Comparison of ENCODE assay signal across 21 cellular contexts in the genomic region with DNA sequence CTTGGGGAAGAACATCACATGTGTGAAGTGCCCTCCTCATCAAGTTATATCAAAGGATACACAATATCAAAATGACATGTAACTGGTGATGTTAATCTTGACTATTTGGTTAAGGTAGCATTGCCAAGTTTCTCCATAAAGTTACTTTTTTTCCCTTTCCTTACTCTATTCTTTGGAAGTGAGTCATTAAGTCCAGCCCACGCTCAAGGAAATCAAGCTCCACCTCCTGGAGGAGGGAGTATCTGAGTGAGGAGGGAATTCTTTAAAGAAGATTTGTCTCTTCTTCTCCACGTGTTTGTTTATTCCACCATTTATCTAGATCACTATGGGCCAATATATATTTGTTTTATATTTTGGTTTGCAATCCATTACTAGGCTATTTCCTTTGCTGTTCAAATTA. TPM values are rescaled to one million over a fixed set of nuclear protein-coding genes. Genes with fewer than 3 reads are reported as not detected.
DNase-seq lines count a peak whose midpoint lies in the region; ATAC-seq, FAIRE-seq and TF ChIP-seq lines count a peak whose summit lies in the region.
"Had no signal": no experiment of that assay in that cellular context is flagged by ENCODE, and none has a peak within 500 bp of the region (broad histone marks: within the 10 kb centered on the region; RNA-seq: fewer than 3 reads in every experiment).

No MANE protein-coding gene starts in this region.

- peaks cover 6% of the 10 kb centered on the region; the same call in 1 of the 2 replicates for H3K4me1 Mint-ChIP-seq in HFFc6 (ENCODE audit: low read depth)
- H3K4me1 Mint-ChIP-seq in endothelial cell (ENCODE audit: unreplicated experiment): no peaks in the 10 kb centered on the region
- H3K4me1 Mint-ChIP-seq: central memory CD8-positive, alpha-beta T cell; IgD-negative memory B cell had no signal

- no TSS peak for BruUV-seq in K562 (replicated peaks; lab: Mats Ljungman, UMichigan)

- H3K36me3 Mint-ChIP-seq in HFFc6 (ENCODE audit: low read depth): no peaks in the 10 kb centered on the region
- no peaks in the 10 kb centered on the region for H3K36me3 Mint-ChIP-seq in endothelial cell (ENCODE audit: low read depth, unreplicated experiment)
- H3K36me3 Mint-ChIP-seq: activated naive CD4-positive, alpha-beta T cell treated with anti-CD3 and anti-CD28 coated beads, Interleukin-2, amount 50 U/mL, for 72 hours; IgD-negative memory B cell had no signal

- FAIRE-seq in K562 (lab: Jason Lieb, UNC): peak; percentile 19
- FAIRE-seq: GM19239 had no signal

- DNase-seq in AG08395 (ENCODE audit: low spot score) (peak; percentile 31), HFFc6 (peak; percentile 48), K562 (ENCODE audit: extremely low read depth in 1 of 4, low spot score in 3 of 4) (peak in 1 of 4 experiments; percentile 7), glomerular visceral epithelial cell (ENCODE audit: extremely low spot score) (peak; percentile 28), Peyer's patch (no peak), WERI-Rb-1 (no peak), HuH-7 (ENCODE audit: low spot score) (no peak), endothelial cell (ENCODE audit: low spot score) (no peak)
- DNase-seq: activated T-cell treated with anti-CD3 and anti-CD28 coated beads for 4 hours; AML-193; NCI-H1048; NCI-H2171; NCI-H774; nephron progenitor cell; PC-9; stimulated activated CD4-positive, alpha-beta T cell treated with anti-CD3 and anti-CD28 coated beads, Interleukin-12 subunit alpha, Interleukin-12 subunit beta, amount 100 ng/mL, for 4 hours; stimulated activated naive CD4-positive, alpha-beta T cell had no signal

- H4K20me1 ChIP-seq in K562 (replicated peaks; ENCODE audit: control insufficient read depth, insufficient read depth, low read length): no peaks in the 10 kb centered on the region

- H3K4me2 ChIP-seq in K562 (ENCODE audit: insufficient read depth, low read length): no peak overlapping the region
- H3K4me2 ChIP-seq: PC-9 had no signal

- TF ChIP-seq POLR2A in K562 (conservative IDR thresholded peaks at IDR 0.05) (no peak), Peyer's patch (IDR thresholded peaks at IDR 0.05) (no peak)

- H3K27ac Mint-ChIP-seq in HFFc6: no peak overlapping the region
- H3K27ac Mint-ChIP-seq in endothelial cell (ENCODE audit: unreplicated experiment): no peak overlapping the region
- H3K27ac Mint-ChIP-seq: activated naive CD4-positive, alpha-beta T cell treated with anti-CD3 and anti-CD28 coated beads, Interleukin-2, amount 50 U/mL, for 72 hours; IgD-negative memory B cell; nephron progenitor cell had no signal

- H3K36me3 ChIP-seq in K562 (ENCODE audit: control insufficient read depth, insufficient read depth, low read length): no peaks in the 10 kb centered on the region
- no peaks in the 10 kb centered on the region for H3K36me3 ChIP-seq in Peyer's patch
- no peaks in the 10 kb centered on the region for H3K36me3 ChIP-seq in WERI-Rb-1

- in situ Hi-C loops in K562 (cut with MboI): no loop called here

- H3K9me3 Mint-ChIP-seq in HFFc6 (no peaks in the 10 kb centered on the region), endothelial cell (ENCODE audit: unreplicated experiment) (no peaks in the 10 kb centered on the region)
- H3K9me3 Mint-ChIP-seq: central memory CD8-positive, alpha-beta T cell; IgD-negative memory B cell; nephron progenitor cell had no signal

- no peak for ATAC-seq in K562
- ATAC-seq: activated naive CD4-positive, alpha-beta T cell treated with anti-CD3 and anti-CD28 coated beads, Interleukin-2, amount 50 U/mL, for 72 hours had no signal

- TF ChIP-seq RAD21 in K562 (CRISPR knock-in tag; conservative IDR thresholded peaks at IDR 0.05 in 1 of 2, IDR thresholded peaks at IDR 0.05 in 1 of 2): no peak

- H3K9me3 ChIP-seq in K562 (replicated peaks; ENCODE audit: control insufficient read depth, insufficient read depth, low read depth, low read length) (no peaks in the 10 kb centered on the region), Peyer's patch (no peaks in the 10 kb centered on the region), WERI-Rb-1 (ENCODE audit: severe bottlenecking) (no peaks in the 10 kb centered on the region)

- H3K27ac ChIP-seq in K562 (ENCODE audit: extremely low read depth, low read depth, low read length): no peak overlapping the region
- H3K27ac ChIP-seq in Peyer's patch: no peak overlapping the region
- H3K27ac ChIP-seq in WERI-Rb-1: no peak overlapping the region
- H3K27ac ChIP-seq: PC-9 had no signal

- intact Hi-C loops in K562 (cut with micrococcal nuclease): no loop called here

- no peak for TF ChIP-seq EP300 in K562 (IDR thresholded peaks at IDR 0.05; ENCODE audit: low read length)

- H3K4me3 Mint-ChIP-seq in HFFc6 (no peak overlapping the region), endothelial cell (ENCODE audit: unreplicated experiment) (no peak overlapping the region)
- H3K4me3 Mint-ChIP-seq: central memory CD8-positive, alpha-beta T cell; IgD-negative memory B cell; nephron progenitor cell had no signal

- POLR2A ChIA-PET in K562 (lab: Yijun Ruan, JAX): no interaction called here

- H3K9me1 ChIP-seq in K562 (ENCODE audit: control insufficient read depth, insufficient read depth, low read length): no peaks in the 10 kb centered on the region

- H3K79me2 ChIP-seq in K562 (ENCODE audit: control insufficient read depth, insufficient read depth, low read length): no peaks in the 10 kb centered on the region

- WGBS in K562 (ENCODE audit: insufficient coverage, low coverage, missing lambda C conversion rate): 0% methylated on average over 2 of the region's 2 CpGs

- TF ChIP-seq CTCF in HFFc6 (IDR thresholded peaks at IDR 0.05) (peak; percentile 12; the same call in 1 of the 2 replicates), K562 (IDR thresholded peaks at IDR 0.05 in 2 of 3, conservative IDR thresholded peaks at IDR 0.05 in 1 of 3; ENCODE audit: insufficient read depth in 2 of 3, low read depth in 1 of 3, low read length in 3 of 3) (no peak), Peyer's patch (IDR thresholded peaks at IDR 0.05) (no peak), WERI-Rb-1 (IDR thresholded peaks at IDR 0.05; ENCODE audit: low read depth, low read length) (no peak), endothelial cell (IDR thresholded peaks at IDR 0.05; ENCODE audit: unreplicated experiment) (no peak)

- CTCF ChIA-PET in K562 (lab: Yijun Ruan, JAX; ENCODE audit: low intra/inter-chr PET ratio): no interaction called here

- no peak overlapping the region for H3K9ac ChIP-seq in K562 (ENCODE audit: insufficient read depth in 1 of 2, low read depth in 2 of 2, low read length in 2 of 2)

- H3K4me3 ChIP-seq in K562: no peak overlapping the region
- no peak overlapping the region for H3K4me3 ChIP-seq in Peyer's patch
- no peak overlapping the region for H3K4me3 ChIP-seq in WERI-Rb-1 (ENCODE audit: low read depth, low read length)
- H3K4me3 ChIP-seq: PC-9 had no signal

- no peak overlapping the region for H2AFZ ChIP-seq in K562 (ENCODE audit: low read depth, low read length)
- H2AFZ ChIP-seq: PC-9 had no signal

- peaks cover 0 to 15% of the 10 kb centered on the region in 2 experiments; a peak in 3 of 5 replicates for H3K4me1 ChIP-seq in K562 (replicated peaks in 1 of 2; ENCODE audit: control insufficient read depth in 2 of 2, insufficient read depth in 2 of 2, low read length in 2 of 2)
- no peaks in the 10 kb centered on the region for H3K4me1 ChIP-seq in Peyer's patch

- H3K27me3 Mint-ChIP-seq in HFFc6 (ENCODE audit: insufficient read depth) (peaks cover 1% of the 10 kb centered on the region), endothelial cell (ENCODE audit: unreplicated experiment) (no peaks in the 10 kb centered on the region)

- H3K27me3 ChIP-seq in K562 (ENCODE audit: control insufficient read depth in 2 of 2, insufficient read depth in 2 of 2, low read length in 2 of 2) (no peaks in the 10 kb centered on the region), Peyer's patch (no peaks in the 10 kb centered on the region), WERI-Rb-1 (ENCODE audit: insufficient read depth, low read depth, severe bottlenecking) (no peaks in the 10 kb centered on the region)

TF ChIP-seq in K562, 482 proteins besides CTCF, POLR2A, EP300 and RAD21 (continues in another document):
- TF ChIP-seq ASH1L (IDR thresholded peaks at IDR 0.05; ENCODE audit: borderline replicate concordance, low read depth, partially characterized antibody) (no peak), L3MBTL2 (IDR thresholded peaks at IDR 0.05) (0 out of 2 replicates have a peak, but pooled peaks have one; percentile 21), HNRNPUL1 (IDR thresholded peaks at IDR 0.05; ENCODE audit: low read length) (no peak), EGR1 (conservative IDR thresholded peaks at IDR 0.05) (peak; percentile 25; the same call in 1 of the 2 replicates)

RNA-seq across cellular contexts. Expression of a gene that starts 33.6 kb away (rescaled TPM):
- 10 to 100 TPM; 60.3 to 73.8 (median 67.9) TPM for total RNA-seq in HFFc6 (2021; fragmentation: NEBNext Ultra II Directional; extraction: Animal tissue kit (Norgen Biotek cat#: 25700))
- 25.8 and 55.1 TPM in 2 replicates for total RNA-seq in K562 (2011; cell fraction: chromatin; rRNA removed; ENCODE audit: low replicate concordance)
- 9.5 and 12.5 TPM in 2 replicates for total RNA-seq in K562 (2011; cell fraction: nucleolus; rRNA removed)
- 21.5 and 32.2 TPM in 2 replicates for total RNA-seq in K562 (2011; cell fraction: nucleoplasm; rRNA removed)
- total RNA-seq in K562 (2014; rRNA removed): 8.3 TPM in 2 replicates
- total RNA-seq in K562 (2014; rRNA removed; fragmentation: Illumina TruSeq; extraction: Trizol): 17.0 and 19.1 TPM in 2 replicates
- total RNA-seq in K562 (2015; rRNA removed; fragmentation: Illumina TruSeq; extraction: Trizol): 18.2 and 21.4 TPM in 2 replicates
- total RNA-seq in K562 (2021): 13.5 TPM in 2 replicates
- polyA plus RNA-seq in K562 (2011; rRNA removed): 18.9 and 22.0 TPM in 2 replicates
- polyA plus RNA-seq in K562 (2011; cell fraction: cytosol; rRNA removed): 7.2 and 12.3 TPM in 2 replicates
- polyA plus RNA-seq in K562 (2011; cell fraction: nucleus; rRNA removed): 17.2 and 24.4 TPM in 2 replicates
- polyA plus RNA-seq in K562 (2012): 9.7 and 17.6 TPM in 2 replicates
- polyA plus RNA-seq in K562 (2014; fragmentation: Illumina TruSeq; extraction: Trizol): 12.6 and 16.7 TPM in 2 replicates
- 1 to 10 TPM; 4.1 to 5.9 TPM for polyA plus RNA-seq in K562 (2014; fragmentation: Nextera tagmentation; extraction: Ambion mirVana)
- 10.4 and 11.2 TPM in 2 replicates for polyA plus RNA-seq in K562 (2014; rRNA removed)
- polyA minus RNA-seq in K562 (2011; rRNA and poly(A)+ RNA removed): 44.8 and 45.6 TPM in 2 replicates
- polyA minus RNA-seq in K562 (2011; cell fraction: cytosol; rRNA and poly(A)+ RNA removed): 9.2 and 11.3 TPM in 2 replicates
- 15.2 and 27.9 TPM in 2 replicates for polyA minus RNA-seq in K562 (2011; cell fraction: nucleus; rRNA and poly(A)+ RNA removed)
- 10 to 100 TPM; 40.4 to 75.0 (median 52.6) TPM for total RNA-seq in Peyer's patch
- 39.4 TPM for total RNA-seq in endothelial cell (ENCODE audit: unreplicated experiment)

Comparison
In these comparisons a context has a peak if more than half of its experiments do, and no peak if none do; other contexts are left out.
1. DNase-seq: peak in AG08395 (single experiment), HFFc6 (single experiment) and glomerular visceral epithelial cell (single experiment); none in Peyer's patch (0 of 3), WERI-Rb-1 (single experiment), HuH-7 (single experiment) and endothelial cell (single experiment).